ENCODE assay signal across 8 cellular contexts in the genomic region with DNA sequence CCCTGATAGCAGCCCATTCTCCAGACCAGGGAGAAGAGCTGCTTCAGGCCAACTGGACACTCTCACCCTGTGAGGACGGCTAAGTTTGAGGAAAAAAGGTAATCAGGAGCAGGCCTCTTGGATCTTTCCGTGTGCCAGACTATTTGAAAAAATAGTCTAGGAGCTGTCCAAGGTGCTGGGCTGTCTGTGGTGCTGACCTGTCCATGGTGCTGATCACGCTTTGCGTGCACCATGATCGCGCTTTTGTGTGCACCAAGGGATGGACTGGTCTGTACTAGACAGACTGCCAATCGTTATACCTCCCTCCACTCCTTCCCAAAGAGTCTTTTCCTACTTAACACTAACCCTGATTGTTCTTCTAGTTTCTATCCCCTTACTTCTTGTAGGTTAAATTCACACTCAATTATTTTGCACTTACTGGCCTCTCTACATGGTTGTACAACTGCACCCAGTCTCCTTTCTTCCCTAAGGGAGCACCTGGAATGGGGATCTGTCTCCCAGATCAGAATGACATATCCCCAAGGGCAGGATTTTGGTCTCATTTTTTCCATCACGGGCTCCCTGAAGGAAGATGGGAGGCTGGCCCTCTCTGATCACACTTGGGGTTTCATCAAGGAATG.
DNase-seq lines count a peak whose midpoint lies in the region; ATAC-seq and TF ChIP-seq lines count a peak whose summit lies in the region.

No MANE protein-coding gene starts in this region.

- H3K4me1 ChIP-seq in uterus: no peaks in the 10 kb centered on the region

- peaks cover 13% of the 10 kb centered on the region for H3K27me3 ChIP-seq in AG04450 (ENCODE audit: control insufficient read depth, insufficient read depth, low read length)
- peaks cover 0 to 16% of the 10 kb centered on the region in 2 donors for H3K27me3 ChIP-seq in uterus

- POLR2A ChIA-PET in AG04450 (lab: Yijun Ruan, JAX): no interaction called here
- POLR2A ChIA-PET in activated CD8-positive, alpha-beta T cell treated with anti-CD3 and anti-CD28 coated beads, Interleukin-2, amount 10 ng/mL, durations not matched to agents 7 days and 5 days (lab: Charles Lee): no interaction called here

- no peak overlapping the region for H3K4me3 ChIP-seq in AG04450 (ENCODE audit: low read depth, low read length)
- H3K4me3 ChIP-seq in uterus: no peak overlapping the region

- peaks cover 3% of the 10 kb centered on the region for H3K27me3 Mint-ChIP-seq in activated CD8-positive, alpha-beta T cell treated with anti-CD3 and anti-CD28 coated beads, Interleukin-2, amount 10 ng/mL, durations not matched to agents 7 days and 5 days (ENCODE audit: low read depth)

- H3K9me3 ChIP-seq in AG04450 (ENCODE audit: control insufficient read depth, insufficient read depth, low read length): no peaks in the 10 kb centered on the region; the same call in 1 of the 2 replicates
- no peaks in the 10 kb centered on the region for H3K9me3 ChIP-seq in uterus

- intact Hi-C loops in uterus (cut with DNase I; ENCODE audit: low total_unique reads): no loop called here

- no peaks in the 10 kb centered on the region for H3K36me3 Mint-ChIP-seq in activated CD8-positive, alpha-beta T cell treated with anti-CD3 and anti-CD28 coated beads, Interleukin-2, amount 10 ng/mL, durations not matched to agents 7 days and 5 days (ENCODE audit: low read depth)

- H3K27ac ChIP-seq in AG04450 (ENCODE audit: low read depth, low read length) (no peak overlapping the region), uterus (no peak overlapping the region)

- ATAC-seq in activated CD8-positive, alpha-beta T cell treated with anti-CD3 and anti-CD28 coated beads, Interleukin-2, amount 10 ng/mL, durations not matched to agents 7 days and 5 days: no peak

- H3K36me3 ChIP-seq in uterus: no peaks in the 10 kb centered on the region

- no peak for TF ChIP-seq POLR2A in uterus (IDR thresholded peaks at IDR 0.05)

- DNase-seq in AG04450 (ENCODE audit: low read depth, low spot score) (peak; percentile 8), HT1080 (ENCODE audit: low read depth) (peak; percentile 26), islet precursor cell (peak; percentile 78), NCI-H187 treated with DMSO at 0.1 percent for 48 hours (lab: John Stamatoyannopoulos, UW) (no peak), uterus (no peak), NCI-H748 (lab: John Stamatoyannopoulos, UW; ENCODE audit: unreplicated experiment) (no peak), NCI-H524 treated with DMSO at 0.1 percent for 48 hours (lab: John Stamatoyannopoulos, UW) (no peak)
- DNase-seq in activated CD8-positive, alpha-beta T cell treated with anti-CD3 and anti-CD28 coated beads, Interleukin-2, amount 10 ng/mL, durations not matched to agents 7 days and 5 days: peak; percentile 61

- no peaks in the 10 kb centered on the region for H3K4me1 Mint-ChIP-seq in activated CD8-positive, alpha-beta T cell treated with anti-CD3 and anti-CD28 coated beads, Interleukin-2, amount 10 ng/mL, durations not matched to agents 7 days and 5 days (ENCODE audit: low read depth)

- no peak overlapping the region for H3K4me3 Mint-ChIP-seq in activated CD8-positive, alpha-beta T cell treated with anti-CD3 and anti-CD28 coated beads, Interleukin-2, amount 10 ng/mL, durations not matched to agents 7 days and 5 days

- CTCF ChIA-PET in AG04450 (lab: Charles Lee): no interaction called here
- CTCF ChIA-PET in activated CD8-positive, alpha-beta T cell treated with anti-CD3 and anti-CD28 coated beads, Interleukin-2, amount 10 ng/mL, durations not matched to agents 7 days and 5 days (lab: Charles Lee): no interaction called here

- no peaks in the 10 kb centered on the region for H3K9me3 Mint-ChIP-seq in activated CD8-positive, alpha-beta T cell treated with anti-CD3 and anti-CD28 coated beads, Interleukin-2, amount 10 ng/mL, durations not matched to agents 7 days and 5 days (ENCODE audit: insufficient read depth)

- TF ChIP-seq CTCF in AG04450 (IDR thresholded peaks at IDR 0.05; ENCODE audit: low read depth, low read length): no peak
- TF ChIP-seq CTCF in uterus (IDR thresholded peaks at IDR 0.05): no peak

- no peak overlapping the region for H3K27ac Mint-ChIP-seq in activated CD8-positive, alpha-beta T cell treated with anti-CD3 and anti-CD28 coated beads, Interleukin-2, amount 10 ng/mL, durations not matched to agents 7 days and 5 days

Comparison
In these comparisons a context has a peak if more than half of its experiments do, and no peak if none do; other contexts are left out.
1. DNase-seq: peak in AG04450 (single experiment), HT1080 (single experiment), activated CD8-positive, alpha-beta T cell treated with anti-CD3 and anti-CD28 coated beads, Interleukin-2, amount 10 ng/mL, durations not matched to agents 7 days and 5 days (single experiment) and islet precursor cell (single experiment); none in NCI-H187 treated with DMSO at 0.1 percent for 48 hours (single experiment), uterus (0 of 2), NCI-H748 (single experiment) and NCI-H524 treated with DMSO at 0.1 percent for 48 hours (single experiment).